In genomic region chr21:35236090-35236489, GRCh38 we compare ENCODE assay signal across 20 cellular contexts.
A peak's percentile ranks its signal among the peaks of the same experiment; 100 is the strongest.
DNase-seq lines count a peak whose midpoint lies in the region; ATAC-seq and TF ChIP-seq lines count a peak whose summit lies in the region.
"Had no signal": no experiment of that assay in that cellular context is flagged by ENCODE, and none has a peak within 500 bp of the region (broad histone marks: within the 10 kb centered on the region; RNA-seq: fewer than 3 reads in every experiment).

No MANE protein-coding gene starts in this region.

- intact Hi-C loops in activated CD8-positive, alpha-beta T cell treated with anti-CD3 and anti-CD28 coated beads for 36 hours (cut with micrococcal nuclease): no loop called here
- intact Hi-C loops in breast epithelium (cut with DNase I; ENCODE audit: low total_unique reads): no loop called here

- H3K27me3 ChIP-seq in OCI-LY3 (ENCODE audit: low read depth, low read length) (no peaks in the 10 kb centered on the region), breast epithelium (no peaks in the 10 kb centered on the region)
- H3K27me3 ChIP-seq: uterus had no signal

- DNase-seq in activated CD8-positive, alpha-beta T cell treated with anti-CD3 and anti-CD28 coated beads for 36 hours: peak; percentile 23
- DNase-seq in activated CD8-positive, alpha-beta T cell treated with anti-CD3 and anti-CD28 coated beads, Interleukin-2, amount 10 ng/mL, durations not matched to agents 7 days and 5 days: no peak
- peak; percentile 69 for DNase-seq in stimulated activated naive B cell treated with anti-CD40 and anti-IgM and Interleukin-4, amounts not matched to agents 10 μg/mL and 1 μg/mL and 100 μg/mL, for 72 hours
- DNase-seq in breast epithelium (ENCODE audit: low spot score in 2 of 2): no peak
- DNase-seq in endothelial cell (ENCODE audit: low spot score): no peak
- DNase-seq: activated CD4-positive, alpha-beta T cell treated with anti-CD3 and anti-CD28 coated beads, Interleukin-2, amount 50 U/mL, for 48 hours; amygdala; CD8-positive, alpha-beta memory T cell; NCI-H1436 treated with DMSO at 0.1 percent for 48 hours; NCI-H345; OCI-M1; retina; uterus had no signal

- no peak overlapping the region for H2AFZ ChIP-seq in OCI-LY3 (ENCODE audit: low read depth, low read length)

- H3K36me3 ChIP-seq in OCI-LY3 (replicated peaks; ENCODE audit: low read depth, low read length) (peaks cover 65% of the 10 kb centered on the region), breast epithelium (no peaks in the 10 kb centered on the region)
- H3K36me3 ChIP-seq: neutrophil, uterus had no signal

- H3K79me2 ChIP-seq in OCI-LY3 (ENCODE audit: low read length): no peaks in the 10 kb centered on the region

- no peak for TF ChIP-seq CTCF in activated CD8-positive, alpha-beta T cell treated with anti-CD3 and anti-CD28 coated beads for 36 hours (IDR thresholded peaks at IDR 0.05)
- no peak for TF ChIP-seq CTCF in OCI-LY3 (IDR thresholded peaks at IDR 0.05; ENCODE audit: low read depth, low read length)
- TF ChIP-seq CTCF in breast epithelium (IDR thresholded peaks at IDR 0.05): no peak
- no peak for TF ChIP-seq CTCF in endothelial cell (IDR thresholded peaks at IDR 0.05; ENCODE audit: unreplicated experiment)

- H3K27ac ChIP-seq in OCI-LY3 (ENCODE audit: low read length) (peak overlapping the region; percentile 93), breast epithelium (no peak overlapping the region)
- H3K27ac ChIP-seq: HL-60, neutrophil, SK-N-MC, uterus had no signal

- H3K9me3 Mint-ChIP-seq in activated CD8-positive, alpha-beta T cell treated with anti-CD3 and anti-CD28 coated beads for 36 hours: peaks cover 18% of the 10 kb centered on the region
- peaks cover 10% of the 10 kb centered on the region for H3K9me3 Mint-ChIP-seq in activated CD8-positive, alpha-beta T cell treated with anti-CD3 and anti-CD28 coated beads, Interleukin-2, amount 10 ng/mL, durations not matched to agents 7 days and 5 days (ENCODE audit: insufficient read depth)
- peaks cover 16 to 30% of the 10 kb centered on the region in 2 donors for H3K9me3 Mint-ChIP-seq in stimulated activated naive B cell treated with anti-CD40 and anti-IgM and Interleukin-4, amounts not matched to agents 10 μg/mL and 1 μg/mL and 100 μg/mL, for 72 hours
- no peaks in the 10 kb centered on the region for H3K9me3 Mint-ChIP-seq in endothelial cell (ENCODE audit: unreplicated experiment)

- H3K9ac ChIP-seq in OCI-LY3 (ENCODE audit: low read length): peak overlapping the region; percentile 29; the same call in 1 of the 2 replicates
- H3K9ac ChIP-seq: KMS-11 had no signal

- POLR2A ChIA-PET in activated CD8-positive, alpha-beta T cell treated with anti-CD3 and anti-CD28 coated beads for 36 hours (lab: Charles Lee): no interaction called here
- POLR2A ChIA-PET in activated CD8-positive, alpha-beta T cell treated with anti-CD3 and anti-CD28 coated beads, Interleukin-2, amount 10 ng/mL, durations not matched to agents 7 days and 5 days (lab: Charles Lee): no interaction called here

- no peak overlapping the region for H3K27ac Mint-ChIP-seq in activated CD8-positive, alpha-beta T cell treated with anti-CD3 and anti-CD28 coated beads for 36 hours
- H3K27ac Mint-ChIP-seq in activated CD8-positive, alpha-beta T cell treated with anti-CD3 and anti-CD28 coated beads, Interleukin-2, amount 10 ng/mL, durations not matched to agents 7 days and 5 days: no peak overlapping the region
- H3K27ac Mint-ChIP-seq in stimulated activated naive B cell treated with anti-CD40 and anti-IgM and Interleukin-4, amounts not matched to agents 10 μg/mL and 1 μg/mL and 100 μg/mL, for 72 hours: peak overlapping the region; percentile 65
- no peak overlapping the region for H3K27ac Mint-ChIP-seq in endothelial cell (ENCODE audit: unreplicated experiment)

- peak; percentile 56 for ATAC-seq in activated CD8-positive, alpha-beta T cell treated with anti-CD3 and anti-CD28 coated beads for 36 hours
- ATAC-seq in activated CD8-positive, alpha-beta T cell treated with anti-CD3 and anti-CD28 coated beads, Interleukin-2, amount 10 ng/mL, durations not matched to agents 7 days and 5 days: no peak
- ATAC-seq in HG03103 (IDR thresholded peaks at IDR 0.05; ENCODE audit: low read depth, unreplicated experiment) (peak; percentile 70), HG02678 (IDR thresholded peaks at IDR 0.05; ENCODE audit: unreplicated experiment) (no peak)
- ATAC-seq in stimulated activated naive B cell treated with anti-CD40 and anti-IgM and Interleukin-4, amounts not matched to agents 10 μg/mL and 1 μg/mL and 100 μg/mL, for 72 hours (replicated peaks): peak; percentile 99

- CTCF ChIA-PET in activated CD8-positive, alpha-beta T cell treated with anti-CD3 and anti-CD28 coated beads for 36 hours (lab: Charles Lee): no interaction called here
- CTCF ChIA-PET in activated CD8-positive, alpha-beta T cell treated with anti-CD3 and anti-CD28 coated beads, Interleukin-2, amount 10 ng/mL, durations not matched to agents 7 days and 5 days (lab: Charles Lee): no interaction called here

- peaks cover 35% of the 10 kb centered on the region for H3K4me1 Mint-ChIP-seq in activated CD8-positive, alpha-beta T cell treated with anti-CD3 and anti-CD28 coated beads for 36 hours (ENCODE audit: low read depth)
- H3K4me1 Mint-ChIP-seq in activated CD8-positive, alpha-beta T cell treated with anti-CD3 and anti-CD28 coated beads, Interleukin-2, amount 10 ng/mL, durations not matched to agents 7 days and 5 days (ENCODE audit: low read depth): peaks cover 31% of the 10 kb centered on the region
- H3K4me1 Mint-ChIP-seq in stimulated activated naive B cell treated with anti-CD40 and anti-IgM and Interleukin-4, amounts not matched to agents 10 μg/mL and 1 μg/mL and 100 μg/mL, for 72 hours: peaks cover 24 to 58% of the 10 kb centered on the region in 2 donors
- peaks cover 4% of the 10 kb centered on the region for H3K4me1 Mint-ChIP-seq in endothelial cell (ENCODE audit: unreplicated experiment)

- H3K9me3 ChIP-seq in OCI-LY3 (ENCODE audit: insufficient read depth, low read length): peaks cover 44% of the 10 kb centered on the region
- H3K9me3 ChIP-seq in breast epithelium: no peaks in the 10 kb centered on the region
- H3K9me3 ChIP-seq: neutrophil, uterus had no signal

- H3K4me3 Mint-ChIP-seq in activated CD8-positive, alpha-beta T cell treated with anti-CD3 and anti-CD28 coated beads for 36 hours: no peak overlapping the region
- no peak overlapping the region for H3K4me3 Mint-ChIP-seq in activated CD8-positive, alpha-beta T cell treated with anti-CD3 and anti-CD28 coated beads, Interleukin-2, amount 10 ng/mL, durations not matched to agents 7 days and 5 days
- H3K4me3 Mint-ChIP-seq in stimulated activated naive B cell treated with anti-CD40 and anti-IgM and Interleukin-4, amounts not matched to agents 10 μg/mL and 1 μg/mL and 100 μg/mL, for 72 hours: peak overlapping the region in 1 of 2 donors; percentile 25
- no peak overlapping the region for H3K4me3 Mint-ChIP-seq in endothelial cell (ENCODE audit: unreplicated experiment)
- H3K4me3 Mint-ChIP-seq: CD8-positive, alpha-beta memory T cell had no signal

- H3K4me1 ChIP-seq in OCI-LY3 (ENCODE audit: low read length) (peaks cover 50% of the 10 kb centered on the region), breast epithelium (no peaks in the 10 kb centered on the region)
- H3K4me1 ChIP-seq: uterus had no signal

- 0 out of 2 replicates have a peak overlapping the region, but pooled peaks have one; percentile 8 for H3K4me3 ChIP-seq in OCI-LY3 (ENCODE audit: low read length)
- no peak overlapping the region for H3K4me3 ChIP-seq in breast epithelium
- H3K4me3 ChIP-seq: SK-N-MC, uterus had no signal

- peak overlapping the region; percentile 26; the same call in 1 of the 2 replicates for H3K4me2 ChIP-seq in OCI-LY3 (ENCODE audit: low read length)

- no peaks in the 10 kb centered on the region for H4K20me1 ChIP-seq in OCI-LY3 (ENCODE audit: insufficient read depth, low read length)

- no peaks in the 10 kb centered on the region for H3K27me3 Mint-ChIP-seq in activated CD8-positive, alpha-beta T cell treated with anti-CD3 and anti-CD28 coated beads for 36 hours
- peaks cover 14% of the 10 kb centered on the region for H3K27me3 Mint-ChIP-seq in activated CD8-positive, alpha-beta T cell treated with anti-CD3 and anti-CD28 coated beads, Interleukin-2, amount 10 ng/mL, durations not matched to agents 7 days and 5 days (ENCODE audit: low read depth)
- H3K27me3 Mint-ChIP-seq in stimulated activated naive B cell treated with anti-CD40 and anti-IgM and Interleukin-4, amounts not matched to agents 10 μg/mL and 1 μg/mL and 100 μg/mL, for 72 hours: peaks cover 14 to 16% of the 10 kb centered on the region in 2 donors
- H3K27me3 Mint-ChIP-seq in endothelial cell (ENCODE audit: unreplicated experiment): no peaks in the 10 kb centered on the region
- H3K27me3 Mint-ChIP-seq: CD8-positive, alpha-beta memory T cell had no signal

- peaks cover 15% of the 10 kb centered on the region for H3K36me3 Mint-ChIP-seq in activated CD8-positive, alpha-beta T cell treated with anti-CD3 and anti-CD28 coated beads for 36 hours (ENCODE audit: low read depth)
- H3K36me3 Mint-ChIP-seq in activated CD8-positive, alpha-beta T cell treated with anti-CD3 and anti-CD28 coated beads, Interleukin-2, amount 10 ng/mL, durations not matched to agents 7 days and 5 days (ENCODE audit: low read depth): peaks cover 17% of the 10 kb centered on the region
- H3K36me3 Mint-ChIP-seq in stimulated activated naive B cell treated with anti-CD40 and anti-IgM and Interleukin-4, amounts not matched to agents 10 μg/mL and 1 μg/mL and 100 μg/mL, for 72 hours: peaks cover 19 to 25% of the 10 kb centered on the region in 2 donors
- peaks cover 5% of the 10 kb centered on the region for H3K36me3 Mint-ChIP-seq in endothelial cell (ENCODE audit: low read depth, unreplicated experiment)

- TF ChIP-seq POLR2A in breast epithelium (IDR thresholded peaks at IDR 0.05): no peak

Comparison
In these comparisons a context has a peak if more than half of its experiments do, and no peak if none do; other contexts are left out.
1. ATAC-seq: peak in activated CD8-positive, alpha-beta T cell treated with anti-CD3 and anti-CD28 coated beads for 36 hours (single experiment), HG03103 (single experiment) and stimulated activated naive B cell treated with anti-CD40 and anti-IgM and Interleukin-4, amounts not matched to agents 10 μg/mL and 1 μg/mL and 100 μg/mL, for 72 hours (2 of 2); none in activated CD8-positive, alpha-beta T cell treated with anti-CD3 and anti-CD28 coated beads, Interleukin-2, amount 10 ng/mL, durations not matched to agents 7 days and 5 days (single experiment) and HG02678 (single experiment).
2. DNase-seq: peak in activated CD8-positive, alpha-beta T cell treated with anti-CD3 and anti-CD28 coated beads for 36 hours (single experiment) and stimulated activated naive B cell treated with anti-CD40 and anti-IgM and Interleukin-4, amounts not matched to agents 10 μg/mL and 1 μg/mL and 100 μg/mL, for 72 hours (single experiment); none in activated CD8-positive, alpha-beta T cell treated with anti-CD3 and anti-CD28 coated beads, Interleukin-2, amount 10 ng/mL, durations not matched to agents 7 days and 5 days (single experiment), breast epithelium (0 of 2) and endothelial cell (single experiment).